In genomic region chr3:15284121-15284889, GRCh38 we compare ENCODE assay signal across 9 cellular contexts. TPM values are rescaled to one million over a fixed set of nuclear protein-coding genes. Genes with fewer than 3 reads are reported as not detected.
DNase-seq lines count a peak whose midpoint lies in the region; ATAC-seq and TF ChIP-seq lines count a peak whose summit lies in the region.
"Had no signal": no experiment of that assay in that cellular context is flagged by ENCODE, and none has a peak within 500 bp of the region (broad histone marks: within the 10 kb centered on the region; RNA-seq: fewer than 3 reads in every experiment).

No MANE protein-coding gene starts in this region.

- H3K27me3 Mint-ChIP-seq in CD4-positive, CD25-positive, alpha-beta regulatory T cell: no peaks in the 10 kb centered on the region
- no peaks in the 10 kb centered on the region for H3K27me3 Mint-ChIP-seq in WTC11 (ENCODE audit: low read depth)

- in situ Hi-C loops in KBM-7 (cut with MboI; ENCODE audit: low pct_unique_long_range_greater_than_20kb, low sequenced_read_pairs): no loop called here

- no peaks in the 10 kb centered on the region for H3K9me3 ChIP-seq in CD4-positive, CD25-positive, alpha-beta regulatory T cell (ENCODE audit: control insufficient read depth in 2 of 2, low read length in 2 of 2)

- ATAC-seq in CD4-positive, CD25-positive, alpha-beta regulatory T cell (ENCODE audit: low read depth in 2 of 2): no peak
- no peak for ATAC-seq in stimulated activated naive CD8-positive, alpha-beta T cell treated with anti-CD3 and anti-CD28 coated beads, Interleukin-15, Interleukin-2, amounts not matched to agents 100 U/mL and 50 U/mL, for 24 hours
- no peak for ATAC-seq in WTC11

- H3K36me3 Mint-ChIP-seq in CD4-positive, CD25-positive, alpha-beta regulatory T cell: peaks cover 23% of the 10 kb centered on the region
- H3K36me3 Mint-ChIP-seq in WTC11: no peaks in the 10 kb centered on the region

- H3K27ac Mint-ChIP-seq in CD4-positive, CD25-positive, alpha-beta regulatory T cell: peak overlapping the region in 2 of 3 donors; percentile 72 to 83
- no peak overlapping the region for H3K27ac Mint-ChIP-seq in WTC11

- peak overlapping the region in 1 of 4 donors; percentile 23 for H3K4me3 Mint-ChIP-seq in CD4-positive, CD25-positive, alpha-beta regulatory T cell
- H3K4me3 Mint-ChIP-seq in WTC11: no peak overlapping the region

- CTCF ChIA-PET in WTC11 (lab: Charles Lee): interaction anchor here (0.7 to 3.9 kb wide), 3 partner anchors 17 to 121 kb away, joined by 3 to 28 read pairs (median 8); partner anchors contain the start of gene SH3BP5

- H3K4me1 ChIP-seq in CD4-positive, CD25-positive, alpha-beta regulatory T cell (ENCODE audit: control insufficient read depth, insufficient read depth, low read length, poor library complexity, severe bottlenecking): peaks cover 41% of the 10 kb centered on the region

- H3K27me3 ChIP-seq in CD4-positive, CD25-positive, alpha-beta regulatory T cell (ENCODE audit: control insufficient read depth, insufficient read depth, low read length): no peaks in the 10 kb centered on the region

- no peak overlapping the region for H3K4me3 ChIP-seq in CD4-positive, CD25-positive, alpha-beta regulatory T cell (ENCODE audit: low read depth, low read length)

- DNase-seq in CD4-positive, CD25-positive, alpha-beta regulatory T cell: no peak
- DNase-seq in NCI-H774 (lab: John Stamatoyannopoulos, UW): peak; percentile 60
- DNase-seq in cardiac septum (ENCODE audit: low spot score): peak; percentile 76
- no peak for DNase-seq in KBM-7
- no peak for DNase-seq in stimulated activated naive CD8-positive, alpha-beta T cell treated with anti-CD3 and anti-CD28 coated beads, Interleukin-15, Interleukin-2, amounts not matched to agents 100 U/mL and 50 U/mL, for 24 hours
- no peak for DNase-seq in cortex of kidney (lab: John Stamatoyannopoulos, UW)
- DNase-seq in WTC11 (ENCODE audit: low spot score): no peak
- DNase-seq: DND-41 had no signal

- H3K4me1 Mint-ChIP-seq in CD4-positive, CD25-positive, alpha-beta regulatory T cell: peaks cover 12 to 74% (median 41%) of the 10 kb centered on the region in 4 donors
- peaks cover 16% of the 10 kb centered on the region for H3K4me1 Mint-ChIP-seq in WTC11

- no peak for TF ChIP-seq EP300 in Ishikawa (IDR thresholded peaks at IDR 0.05; ENCODE audit: borderline replicate concordance)

- TF ChIP-seq CTCF in WTC11 (IDR thresholded peaks at IDR 0.05): no peak

- no peak overlapping the region for H3K27ac ChIP-seq in CD4-positive, CD25-positive, alpha-beta regulatory T cell (ENCODE audit: insufficient read depth, low read length, poor library complexity, severe bottlenecking)

- no peak for TF ChIP-seq RAD21 in Ishikawa (IDR thresholded peaks at IDR 0.05; ENCODE audit: low read depth)

- H3K36me3 ChIP-seq in CD4-positive, CD25-positive, alpha-beta regulatory T cell (ENCODE audit: control insufficient read depth, insufficient read depth, low read length): peaks cover 9% of the 10 kb centered on the region

- intact Hi-C loops in cardiac septum (cut with DNase I): no loop called here

- H3K9me3 Mint-ChIP-seq in CD4-positive, CD25-positive, alpha-beta regulatory T cell: no peaks in the 10 kb centered on the region
- peaks cover 3% of the 10 kb centered on the region; the same call in 1 of the 2 replicates for H3K9me3 Mint-ChIP-seq in WTC11

- POLR2A ChIA-PET in WTC11 (lab: Charles Lee): no interaction called here

TF ChIP-seq in Ishikawa, 13 proteins besides CTCF, POLR2A, EP300 and RAD21:
- TF ChIP-seq CREB1 (IDR thresholded peaks at IDR 0.05; ENCODE audit: low read depth) (no peak), NFIC (IDR thresholded peaks at IDR 0.05) (peak; percentile 68; the same call in 1 of the 2 replicates), YY1 (IDR thresholded peaks at IDR 0.05; ENCODE audit: low read depth) (0 out of 2 replicates have a peak, but pooled peaks have one; percentile 10)

TF ChIP-seq in WTC11, 78 proteins besides CTCF, POLR2A, EP300 and RAD21:
- no peak for TF ChIP-seq SMAD4 (CRISPR knock-in tag; IDR thresholded peaks at IDR 0.05)
- no peak for TF ChIP-seq ZNF416 (CRISPR knock-in tag; IDR thresholded peaks at IDR 0.05)
- TF ChIP-seq ZNF219 (CRISPR knock-in tag; IDR thresholded peaks at IDR 0.05; ENCODE audit: borderline replicate concordance): no peak
- TF ChIP-seq ZNF317 (CRISPR knock-in tag; IDR thresholded peaks at IDR 0.05; ENCODE audit: borderline replicate concordance, low read depth): no peak
- TF ChIP-seq TEAD4 (CRISPR knock-in tag; IDR thresholded peaks at IDR 0.05): no peak
- TF ChIP-seq PREB (CRISPR knock-in tag; IDR thresholded peaks at IDR 0.05; ENCODE audit: borderline replicate concordance): no peak
- no peak for TF ChIP-seq ZNF423 (CRISPR knock-in tag; IDR thresholded peaks at IDR 0.05)
- no peak for TF ChIP-seq NFE2L1 (CRISPR knock-in tag; IDR thresholded peaks at IDR 0.05)

RNA-seq across cellular contexts. Expression of gene SH3BP5, which starts 48.1 kb away (rescaled TPM):
- 68.6 TPM for total RNA-seq in CD4-positive, CD25-positive, alpha-beta regulatory T cell
- 10 to 100 TPM; 24.7 to 40.1 (median 31.6) TPM for polyA plus RNA-seq in CD4-positive, CD25-positive, alpha-beta regulatory T cell
- total RNA-seq in cardiac septum (11.4 TPM), WTC11 (2021) (5.1 to 7.2 TPM (median 5.9 TPM) in 3 replicates)

Comparison
In these comparisons a context has a peak if more than half of its experiments do, and no peak if none do; other contexts are left out.
1. DNase-seq: peak in NCI-H774 (single experiment) and cardiac septum (single experiment); none in CD4-positive, CD25-positive, alpha-beta regulatory T cell (0 of 3), KBM-7 (single experiment), stimulated activated naive CD8-positive, alpha-beta T cell treated with anti-CD3 and anti-CD28 coated beads, Interleukin-15, Interleukin-2, amounts not matched to agents 100 U/mL and 50 U/mL, for 24 hours (single experiment), cortex of kidney (single experiment) and WTC11 (single experiment).